3 cellular contexts compared by ENCODE assay signal in the genomic region with DNA sequence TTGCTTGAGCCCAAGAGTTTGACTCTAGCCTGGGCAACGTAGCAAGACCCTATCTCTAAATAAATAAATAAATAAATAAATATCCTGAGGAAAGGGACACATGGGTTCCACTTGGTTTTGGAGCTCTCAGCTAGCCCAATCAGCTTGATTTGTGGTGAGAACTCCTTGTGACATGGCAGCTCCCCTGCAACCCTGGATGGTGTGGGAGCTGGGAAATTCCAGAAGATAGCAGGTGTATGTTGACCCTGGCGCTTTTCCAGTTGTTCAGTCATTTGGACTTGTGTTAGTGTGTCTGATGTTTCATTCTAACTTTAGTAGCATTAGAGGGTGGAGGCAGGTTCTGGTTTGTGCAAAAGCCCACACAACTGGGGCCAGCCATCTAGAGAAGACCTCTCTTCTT.
"Had no signal": no experiment of that assay in that cellular context is flagged by ENCODE, and none has a peak within 500 bp of the region (broad histone marks: within the 10 kb centered on the region; RNA-seq: fewer than 3 reads in every experiment).

No MANE protein-coding gene starts in this region.

- DNase-seq: GDM1, GF-D8 had no signal

- ATAC-seq: GM12878 had no signal
